In genomic region chr3:160981217-160981938, GRCh38 we compare ENCODE assay signal across 8 cellular contexts.
A peak's percentile ranks its signal among the peaks of the same experiment; 100 is the strongest.
DNase-seq lines count a peak whose midpoint lies in the region; ATAC-seq and TF ChIP-seq lines count a peak whose summit lies in the region.

No MANE protein-coding gene starts in this region.

- no peak overlapping the region for H3K4me3 Mint-ChIP-seq in naive B cell

- in situ Hi-C loops in GM13976 (cut with MboI; ENCODE audit: low sequenced_read_pairs, unreplicated experiment) = no loop called here

- DNase-seq in SKM-1 treated with dmso at 0.1 percent for 144 hours (lab: John Stamatoyannopoulos, UW; ENCODE audit: unreplicated experiment) = peak; percentile 98
- peak; percentile 5 for DNase-seq in naive B cell
- DNase-seq in GM13976 (ENCODE audit: low spot score) = no peak
- no peak for DNase-seq in DMS53 (lab: John Stamatoyannopoulos, UW)
- no peak for DNase-seq in HCEC 1CT
- DNase-seq in T1000 (lab: John Stamatoyannopoulos, UW) = no peak

- H3K27ac Mint-ChIP-seq in naive B cell = peak overlapping the region in 4 of 6 donors; percentile 13 to 66 (median 26)

- H3K9me3 Mint-ChIP-seq in naive B cell = peaks cover 0 to 12% (median 8%) of the 10 kb centered on the region in 7 donors

- peaks cover 0 to 6% of the 10 kb centered on the region in 2 donors for H3K36me3 Mint-ChIP-seq in naive B cell

- H3K27me3 Mint-ChIP-seq in naive B cell = no peaks in the 10 kb centered on the region

- no peak for TF ChIP-seq CTCF in GM13976 (IDR thresholded peaks at IDR 0.05; ENCODE audit: borderline replicate concordance, control extremely low read depth, extremely low read depth, insufficient read depth, missing control alignments)

- ATAC-seq in GM19035 (IDR thresholded peaks at IDR 0.05; ENCODE audit: unreplicated experiment) (peak; percentile 77), HG02840 (IDR thresholded peaks at IDR 0.05; ENCODE audit: low FRiP score, unreplicated experiment) (peak; percentile 85), naive B cell (ENCODE audit: low read depth in 2 of 2) (peak; percentile 76 to 80)

- H3K4me1 Mint-ChIP-seq in naive B cell = peaks cover 29 to 32% (median 31%) of the 10 kb centered on the region in 3 donors

Comparison
In these comparisons a context has a peak if more than half of its experiments do, and no peak if none do; other contexts are left out.
1. DNase-seq: peak in SKM-1 treated with dmso at 0.1 percent for 144 hours (single experiment) and naive B cell (single experiment); none in GM13976 (single experiment), DMS53 (single experiment), HCEC 1CT (single experiment) and T1000 (single experiment).
2. Peak in every context shown above with its lines, with median percentiles within 50 percentile points of each other: ATAC-seq.